Comparison of ENCODE assay signal across 11 cellular contexts in genomic region chr9:27367175-27367798, GRCh38.
DNase-seq lines count a peak whose midpoint lies in the region; ATAC-seq and TF ChIP-seq lines count a peak whose summit lies in the region.
"Had no signal": no experiment of that assay in that cellular context is flagged by ENCODE, and none has a peak within 500 bp of the region (broad histone marks: within the 10 kb centered on the region; RNA-seq: fewer than 3 reads in every experiment).

No MANE protein-coding gene starts in this region.

- no peaks in the 10 kb centered on the region for H3K36me3 Mint-ChIP-seq in endothelial cell (ENCODE audit: low read depth, unreplicated experiment)

- H3K27ac ChIP-seq in cingulate gyrus (ENCODE audit: low read depth, low read length), result peak overlapping the region; percentile 89

- no peak overlapping the region for H3K27ac Mint-ChIP-seq in endothelial cell (ENCODE audit: unreplicated experiment)

- no peaks in the 10 kb centered on the region for H3K27me3 Mint-ChIP-seq in endothelial cell (ENCODE audit: unreplicated experiment)

- no peaks in the 10 kb centered on the region for H3K9me3 Mint-ChIP-seq in endothelial cell (ENCODE audit: unreplicated experiment)

- peak; percentile 71 for DNase-seq in GM12865 (ENCODE audit: low read depth)
- DNase-seq in occipital lobe (lab: John Stamatoyannopoulos, UW), result no peak
- DNase-seq in endothelial cell (ENCODE audit: low spot score), result no peak
- no peak for DNase-seq in DMS114 treated with DMSO at 0.1 percent for 48 hours (lab: John Stamatoyannopoulos, UW; ENCODE audit: unreplicated experiment)
- no peak for DNase-seq in NCI-H1092 (lab: John Stamatoyannopoulos, UW)
- DNase-seq: activated CD8-positive, alpha-beta memory T cell treated with anti-CD3 and anti-CD28 coated beads, Interleukin-2, amount 50 U/mL, for 4 hours; NCI-H187 had no signal

- H3K4me1 Mint-ChIP-seq in endothelial cell (ENCODE audit: unreplicated experiment), result peaks cover 20% of the 10 kb centered on the region

- TF ChIP-seq CTCF in GM12865 (IDR thresholded peaks at IDR 0.05; ENCODE audit: insufficient read depth, low read depth, low read length, missing control alignments) (no peak), endothelial cell (IDR thresholded peaks at IDR 0.05; ENCODE audit: unreplicated experiment) (no peak)

- H3K4me3 Mint-ChIP-seq in endothelial cell (ENCODE audit: unreplicated experiment), result no peak overlapping the region

- ATAC-seq in GM19455 (IDR thresholded peaks at IDR 0.05; ENCODE audit: unreplicated experiment), result peak; percentile 76
- peak; percentile 74 for ATAC-seq in HG03135 (IDR thresholded peaks at IDR 0.05; ENCODE audit: unreplicated experiment)

- H3K4me3 ChIP-seq in GM12865 (ENCODE audit: low read depth, low read length), result no peak overlapping the region
- H3K4me3 ChIP-seq: skin epidermis had no signal
